Comparison of ENCODE assay signal across 29 cellular contexts in the genomic region with DNA sequence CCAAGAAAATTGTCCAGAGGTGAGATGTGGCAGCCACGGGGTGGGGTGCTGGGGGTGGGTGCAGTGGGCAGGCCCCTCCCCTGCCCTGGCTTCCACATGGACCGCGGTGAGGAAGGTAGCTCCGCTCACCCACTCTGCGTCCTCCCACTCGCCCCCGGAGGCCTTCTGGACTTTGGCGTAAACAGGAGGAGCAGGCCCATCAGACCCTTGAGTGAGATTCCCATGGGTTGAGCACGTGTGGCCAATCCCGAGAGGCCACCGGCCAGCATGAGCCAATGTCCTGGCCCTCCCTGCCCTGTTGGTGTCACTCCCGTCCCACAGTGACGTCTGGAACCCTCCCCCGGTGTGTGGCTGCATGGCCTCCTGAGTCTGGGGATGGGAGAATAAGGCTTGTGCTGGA. TPM values are rescaled to one million over a fixed set of nuclear protein-coding genes. Genes with fewer than 3 reads are reported as not detected.
"Had no signal": no experiment of that assay in that cellular context is flagged by ENCODE, and none has a peak within 500 bp of the region (broad histone marks: within the 10 kb centered on the region; RNA-seq: fewer than 3 reads in every experiment).

No MANE protein-coding gene starts in this region.

- H3K27me3 Mint-ChIP-seq: activated naive CD4-positive, alpha-beta T cell treated with anti-CD3 and anti-CD28 coated beads, Interleukin-2, amount 10 ng/mL, durations not matched to agents 7 days and 5 days; activated naive CD8-positive, alpha-beta T cell treated with anti-CD3 and anti-CD28 coated beads, Interleukin-2, amount 10 ng/mL, durations not matched to agents 7 days and 5 days; naive B cell; stimulated activated memory B cell treated with anti-CD40 and anti-IgM and Interleukin-4, amounts not matched to agents 10 μg/mL and 1 μg/mL and 100 μg/mL, for 72 hours; T-cell had no signal

- DNase-seq: activated CD4-positive, alpha-beta T cell treated with anti-CD3 and anti-CD28 coated beads for 48 hours; activated CD4-positive, alpha-beta T cell treated with anti-CD3 and anti-CD28 coated beads, Interleukin-2, amount 50 U/mL, for 48 hours; activated CD8-positive, alpha-beta memory T cell treated with anti-CD3 and anti-CD28 coated beads for 24 hours; activated gamma-delta T cell; activated naive CD4-positive, alpha-beta T cell treated with anti-CD3 and anti-CD28 coated beads, Interleukin-2, amount 10 ng/mL, durations not matched to agents 7 days and 5 days; activated naive CD8-positive, alpha-beta T cell treated with anti-CD3 and anti-CD28 coated beads, Interleukin-2, amount 10 ng/mL, durations not matched to agents 7 days and 5 days; brain microvascular endothelial cell; caudate nucleus; dermis blood vessel endothelial cell; effector CD4-positive, alpha-beta T cell; esophagus squamous epithelium; foreskin melanocyte; heart right ventricle; mammary epithelial cell; naive B cell; nucleus accumbens; stimulated activated CD4-positive, alpha-beta T cell treated with anti-CD3 and anti-CD28 coated beads, Interleukin-1b, Interleukin-23, amount 100 ng/mL, for 48 hours; stimulated activated CD4-positive, alpha-beta T cell treated with anti-CD3 and anti-CD28 coated beads, Interleukin-4, amount 100 ng/mL, for 4 hours; stimulated activated CD8-positive, alpha-beta memory T cell treated with anti-CD3 and anti-CD28 coated beads, Interleukin-4, amount 100 ng/mL, for 48 hours; stomach; T-cell had no signal

- H3K4me1 ChIP-seq: ascending aorta had no signal

- H3K36me3 Mint-ChIP-seq: mesothelial cell of epicardium, naive B cell, T-cell had no signal

- H3K9me3 ChIP-seq: ascending aorta, esophagus squamous epithelium, heart right ventricle, right atrium auricular region, stomach, tibial nerve had no signal

- H3K4me3 Mint-ChIP-seq: activated naive CD4-positive, alpha-beta T cell treated with anti-CD3 and anti-CD28 coated beads, Interleukin-2, amount 10 ng/mL, durations not matched to agents 7 days and 5 days; activated naive CD8-positive, alpha-beta T cell treated with anti-CD3 and anti-CD28 coated beads, Interleukin-2, amount 10 ng/mL, durations not matched to agents 7 days and 5 days; mesothelial cell of epicardium; stimulated activated memory B cell treated with anti-CD40 and anti-IgM and Interleukin-4, amounts not matched to agents 10 μg/mL and 1 μg/mL and 100 μg/mL, for 72 hours; T-cell; T-helper 2 cell treated with Interferon-gamma antibody and Interleukin-4, amounts not matched to agents 5 μg/mL and 100 μg/mL, for 36 hours had no signal

- ATAC-seq: stimulated activated memory B cell treated with anti-CD40 and anti-IgM and Interleukin-4, amounts not matched to agents 10 μg/mL and 1 μg/mL and 100 μg/mL, for 72 hours; T-cell had no signal

- H3K9me3 Mint-ChIP-seq: activated naive CD4-positive, alpha-beta T cell treated with anti-CD3 and anti-CD28 coated beads, Interleukin-2, amount 10 ng/mL, durations not matched to agents 7 days and 5 days; activated naive CD8-positive, alpha-beta T cell treated with anti-CD3 and anti-CD28 coated beads, Interleukin-2, amount 10 ng/mL, durations not matched to agents 7 days and 5 days; mesothelial cell of epicardium; naive B cell; stimulated activated memory B cell treated with anti-CD40 and anti-IgM and Interleukin-4, amounts not matched to agents 10 μg/mL and 1 μg/mL and 100 μg/mL, for 72 hours; T-cell; T-helper 2 cell treated with Interferon-gamma antibody and Interleukin-4, amounts not matched to agents 5 μg/mL and 100 μg/mL, for 36 hours had no signal

- H3K4me2 ChIP-seq: smooth muscle cell had no signal

- H3K36me3 ChIP-seq: ascending aorta, brain microvascular endothelial cell, right atrium auricular region had no signal

- H3K27me3 ChIP-seq: ascending aorta, brain microvascular endothelial cell, esophagus squamous epithelium, heart right ventricle, right atrium auricular region, stomach, tibial nerve had no signal

- H3K27ac Mint-ChIP-seq: activated naive CD4-positive, alpha-beta T cell treated with anti-CD3 and anti-CD28 coated beads, Interleukin-2, amount 10 ng/mL, durations not matched to agents 7 days and 5 days; activated naive CD8-positive, alpha-beta T cell treated with anti-CD3 and anti-CD28 coated beads, Interleukin-2, amount 10 ng/mL, durations not matched to agents 7 days and 5 days; mesothelial cell of epicardium; stimulated activated memory B cell treated with anti-CD40 and anti-IgM and Interleukin-4, amounts not matched to agents 10 μg/mL and 1 μg/mL and 100 μg/mL, for 72 hours; T-cell; T-helper 2 cell treated with Interferon-gamma antibody and Interleukin-4, amounts not matched to agents 5 μg/mL and 100 μg/mL, for 36 hours had no signal

- H3K4me1 Mint-ChIP-seq: activated naive CD4-positive, alpha-beta T cell treated with anti-CD3 and anti-CD28 coated beads, Interleukin-2, amount 10 ng/mL, durations not matched to agents 7 days and 5 days; activated naive CD8-positive, alpha-beta T cell treated with anti-CD3 and anti-CD28 coated beads, Interleukin-2, amount 10 ng/mL, durations not matched to agents 7 days and 5 days; mesothelial cell of epicardium; stimulated activated memory B cell treated with anti-CD40 and anti-IgM and Interleukin-4, amounts not matched to agents 10 μg/mL and 1 μg/mL and 100 μg/mL, for 72 hours had no signal

- H3K4me3 ChIP-seq: ascending aorta, esophagus squamous epithelium, heart right ventricle, right atrium auricular region, smooth muscle cell, stomach, tibial nerve had no signal

- H3K27ac ChIP-seq: ascending aorta, brain microvascular endothelial cell, epithelial cell of prostate, esophagus squamous epithelium, heart right ventricle, right atrium auricular region, stomach, tibial nerve had no signal

RNA-seq across cellular contexts. Expression of a gene that starts 8.2 kb away (rescaled TPM):
- total RNA-seq: ascending aorta had no signal
